In the genomic region with DNA sequence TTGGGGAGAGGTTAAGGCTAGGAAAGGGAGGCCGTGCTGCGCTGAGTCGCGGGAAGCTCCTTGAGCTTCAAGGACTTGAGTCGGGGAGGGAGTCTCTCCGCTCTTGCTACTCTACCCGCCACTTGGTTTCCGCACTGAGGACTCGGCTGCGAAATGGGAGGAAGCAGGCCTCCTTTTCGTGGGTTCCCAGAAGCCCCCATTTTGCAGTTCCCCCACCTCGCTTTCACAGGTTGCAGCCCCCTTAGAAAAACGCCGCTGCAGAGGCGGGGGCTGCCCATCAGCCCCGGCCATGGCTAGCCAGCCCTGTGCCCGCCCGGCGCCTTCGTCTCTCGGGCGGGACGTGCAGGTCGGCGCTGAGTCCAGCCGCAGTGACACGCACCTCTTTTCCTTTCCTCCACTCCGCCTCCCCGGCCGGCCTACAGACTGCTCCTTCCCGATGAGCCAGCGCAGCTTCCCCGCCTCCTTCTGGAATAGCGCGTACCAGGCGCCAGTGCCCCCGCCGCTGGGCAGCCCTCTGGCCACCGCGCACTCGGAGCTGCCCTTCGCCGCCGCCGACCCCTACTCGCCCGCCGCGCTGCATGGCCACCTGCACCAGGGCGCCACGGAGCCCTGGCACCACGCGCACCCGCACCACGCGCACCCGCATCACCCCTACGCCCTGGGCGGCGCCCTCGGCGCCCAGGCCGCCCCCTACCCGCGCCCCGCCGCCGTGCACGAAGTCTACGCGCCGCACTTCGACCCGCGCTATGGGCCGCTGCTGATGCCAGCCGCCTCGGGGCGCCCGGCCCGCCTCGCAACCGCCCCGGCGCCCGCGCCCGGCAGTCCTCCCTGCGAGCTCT, we compare ENCODE assay signal across 2 cellular contexts.
TF ChIP-seq lines count a peak whose summit lies in the region.

No MANE protein-coding gene starts in this region.

TF ChIP-seq in A549, 52 proteins besides CTCF, POLR2A, EP300 and RAD21 (continued from another document):
- TF ChIP-seq, protein P1, sequence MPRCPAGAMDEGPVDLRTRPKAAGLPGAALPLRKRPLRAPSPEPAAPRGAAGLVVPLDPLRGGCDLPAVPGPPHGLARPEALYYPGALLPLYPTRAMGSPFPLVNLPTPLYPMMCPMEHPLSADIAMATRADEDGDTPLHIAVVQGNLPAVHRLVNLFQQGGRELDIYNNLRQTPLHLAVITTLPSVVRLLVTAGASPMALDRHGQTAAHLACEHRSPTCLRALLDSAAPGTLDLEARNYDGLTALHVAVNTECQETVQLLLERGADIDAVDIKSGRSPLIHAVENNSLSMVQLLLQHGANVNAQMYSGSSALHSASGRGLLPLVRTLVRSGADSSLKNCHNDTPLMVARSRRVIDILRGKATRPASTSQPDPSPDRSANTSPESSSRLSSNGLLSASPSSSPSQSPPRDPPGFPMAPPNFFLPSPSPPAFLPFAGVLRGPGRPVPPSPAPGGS (IDR thresholded peaks at IDR 0.05), result no peak
- TF ChIP-seq CHD4 (IDR thresholded peaks at IDR 0.05; ENCODE audit: borderline replicate concordance), result no peak
- TF ChIP-seq ZFP36 (IDR thresholded peaks at IDR 0.05; ENCODE audit: borderline replicate concordance, partially characterized antibody), result no peak
- TF ChIP-seq MAZ (IDR thresholded peaks at IDR 0.05; ENCODE audit: borderline replicate concordance, low read depth, low read length), result no peak
- TF ChIP-seq FOXS1 (CRISPR knock-in tag; IDR thresholded peaks at IDR 0.05), result no peak
- no peak for TF ChIP-seq KDM1A (IDR thresholded peaks at IDR 0.05; ENCODE audit: low read depth)
- no peak for TF ChIP-seq CEBPB (IDR thresholded peaks at IDR 0.05)
- no peak for TF ChIP-seq ZNF302 (CRISPR knock-in tag; IDR thresholded peaks at IDR 0.05)
- TF ChIP-seq TP53 (CRISPR knock-in tag; IDR thresholded peaks at IDR 0.05), result no peak
- TF ChIP-seq, protein P2, sequence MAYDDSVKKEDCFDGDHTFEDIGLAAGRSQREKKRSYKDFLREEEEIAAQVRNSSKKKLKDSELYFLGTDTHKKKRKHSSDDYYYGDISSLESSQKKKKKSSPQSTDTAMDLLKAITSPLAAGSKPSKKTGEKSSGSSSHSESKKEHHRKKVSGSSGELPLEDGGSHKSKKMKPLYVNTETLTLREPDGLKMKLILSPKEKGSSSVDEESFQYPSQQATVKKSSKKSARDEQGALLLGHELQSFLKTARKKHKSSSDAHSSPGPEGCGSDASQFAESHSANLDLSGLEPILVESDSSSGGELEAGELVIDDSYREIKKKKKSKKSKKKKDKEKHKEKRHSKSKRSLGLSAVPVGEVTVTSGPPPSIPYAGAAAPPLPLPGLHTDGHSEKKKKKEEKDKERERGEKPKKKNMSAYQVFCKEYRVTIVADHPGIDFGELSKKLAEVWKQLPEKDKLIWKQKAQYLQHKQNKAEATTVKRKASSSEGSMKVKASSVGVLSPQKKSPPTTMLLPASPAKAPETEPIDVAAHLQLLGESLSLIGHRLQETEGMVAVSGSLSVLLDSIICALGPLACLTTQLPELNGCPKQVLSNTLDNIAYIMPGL (CRISPR knock-in tag; IDR thresholded peaks at IDR 0.05; ENCODE audit: borderline replicate concordance), result no peak
- TF ChIP-seq HOXB5 (CRISPR knock-in tag; IDR thresholded peaks at IDR 0.05), result no peak
- no peak for TF ChIP-seq JUNB (IDR thresholded peaks at IDR 0.05)
- no peak for TF ChIP-seq PHF8 (IDR thresholded peaks at IDR 0.05; ENCODE audit: borderline replicate concordance, low read depth)
- no peak for TF ChIP-seq JUN (IDR thresholded peaks at IDR 0.05)
- TF ChIP-seq CBX8 (IDR thresholded peaks at IDR 0.05), result no peak
TF ChIP-seq in A549: peak in this region for 0.

TF ChIP-seq in IMR-90, 13 proteins besides CTCF, POLR2A, EP300 and RAD21 (continued from another document):
- TF ChIP-seq, protein P3, sequence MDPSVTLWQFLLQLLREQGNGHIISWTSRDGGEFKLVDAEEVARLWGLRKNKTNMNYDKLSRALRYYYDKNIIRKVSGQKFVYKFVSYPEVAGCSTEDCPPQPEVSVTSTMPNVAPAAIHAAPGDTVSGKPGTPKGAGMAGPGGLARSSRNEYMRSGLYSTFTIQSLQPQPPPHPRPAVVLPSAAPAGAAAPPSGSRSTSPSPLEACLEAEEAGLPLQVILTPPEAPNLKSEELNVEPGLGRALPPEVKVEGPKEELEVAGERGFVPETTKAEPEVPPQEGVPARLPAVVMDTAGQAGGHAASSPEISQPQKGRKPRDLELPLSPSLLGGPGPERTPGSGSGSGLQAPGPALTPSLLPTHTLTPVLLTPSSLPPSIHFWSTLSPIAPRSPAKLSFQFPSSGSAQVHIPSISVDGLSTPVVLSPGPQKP (IDR thresholded peaks at IDR 0.05; ENCODE audit: borderline replicate concordance, low read depth, low read length), result no peak
- TF ChIP-seq CHD1 (IDR thresholded peaks at IDR 0.05; ENCODE audit: low read depth, low read length) (no peak), NFE2L2 (IDR thresholded peaks at IDR 0.05; ENCODE audit: low read depth, low read length) (no peak), MAZ (IDR thresholded peaks at IDR 0.05; ENCODE audit: borderline replicate concordance, low read depth, low read length) (no peak), RFX5 (IDR thresholded peaks at IDR 0.05; ENCODE audit: low read depth, low read length) (no peak), FOS (IDR thresholded peaks at IDR 0.05; ENCODE audit: low read depth, low read length) (no peak), CEBPB (IDR thresholded peaks at IDR 0.05; ENCODE audit: low read depth, low read length) (no peak), BHLHE40 (IDR thresholded peaks at IDR 0.05; ENCODE audit: low read depth, low read length) (no peak)
- TF ChIP-seq, protein P4, sequence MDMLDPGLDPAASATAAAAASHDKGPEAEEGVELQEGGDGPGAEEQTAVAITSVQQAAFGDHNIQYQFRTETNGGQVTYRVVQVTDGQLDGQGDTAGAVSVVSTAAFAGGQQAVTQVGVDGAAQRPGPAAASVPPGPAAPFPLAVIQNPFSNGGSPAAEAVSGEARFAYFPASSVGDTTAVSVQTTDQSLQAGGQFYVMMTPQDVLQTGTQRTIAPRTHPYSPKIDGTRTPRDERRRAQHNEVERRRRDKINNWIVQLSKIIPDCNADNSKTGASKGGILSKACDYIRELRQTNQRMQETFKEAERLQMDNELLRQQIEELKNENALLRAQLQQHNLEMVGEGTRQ (IDR thresholded peaks at IDR 0.05; ENCODE audit: low read depth, low read length), result no peak
